8 cellular contexts compared by ENCODE assay signal in the genomic region with DNA sequence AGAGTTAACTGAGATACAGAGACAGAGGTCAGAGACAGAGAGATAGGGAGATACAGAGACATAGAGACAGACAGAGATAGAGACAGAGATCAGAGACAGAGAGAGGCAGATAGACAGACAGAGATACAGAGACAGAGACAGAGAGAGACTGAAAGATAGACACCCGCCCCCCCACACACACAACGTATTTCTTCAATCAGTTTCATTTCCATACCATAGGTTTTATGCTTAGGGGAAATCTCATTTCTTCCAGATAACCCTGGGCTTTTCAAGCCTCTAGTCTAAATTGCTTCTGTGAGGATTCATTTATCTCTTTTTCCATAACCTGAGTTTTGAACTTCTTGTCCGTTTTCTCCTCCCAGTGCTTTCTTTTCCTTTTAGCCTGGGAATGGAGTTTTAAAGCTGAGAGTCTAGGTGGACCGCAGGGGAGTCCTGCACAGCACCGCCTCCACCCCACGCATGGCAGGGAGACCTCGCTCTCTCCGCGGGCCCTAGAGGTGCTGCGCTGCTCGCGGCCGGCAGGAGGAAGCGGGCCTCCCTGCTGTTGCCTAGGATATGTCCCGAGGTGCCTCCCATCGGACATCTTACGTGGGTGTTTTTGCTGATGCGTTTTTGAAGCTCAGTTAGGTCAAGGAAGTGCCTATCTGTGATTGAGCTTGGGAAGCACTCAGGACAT.
DNase-seq lines count a peak whose midpoint lies in the region; ATAC-seq, FAIRE-seq and TF ChIP-seq lines count a peak whose summit lies in the region.

No MANE protein-coding gene starts in this region.

- peak; percentile 54 for DNase-seq in A673 (ENCODE audit: low spot score)
- DNase-seq in GM12891 (ENCODE audit: insufficient read length, low spot score): peak; percentile 35
- DNase-seq in NCI-H510A (lab: John Stamatoyannopoulos, UW): peak; percentile 50
- peak; percentile 45 for DNase-seq in activated T-cell treated with anti-CD3 and anti-CD28 coated beads for 48 hours (ENCODE audit: low read depth)
- peak; percentile 43 for DNase-seq in fibroblast of the aortic adventitia (ENCODE audit: low read depth)
- DNase-seq in neuronal stem cell (ENCODE audit: low spot score): no peak
- DNase-seq in G401 (ENCODE audit: low spot score): no peak

- H3K36me3 ChIP-seq in A673 (ENCODE audit: insufficient read depth, low read length, poor library complexity, severe bottlenecking): no peaks in the 10 kb centered on the region
- no peaks in the 10 kb centered on the region for H3K36me3 ChIP-seq in neuronal stem cell (replicated peaks in 1 of 2; ENCODE audit: control insufficient read depth in 2 of 2, insufficient read depth in 2 of 2, low read length in 2 of 2)

- no peak overlapping the region for H2BK15ac ChIP-seq in neuronal stem cell (ENCODE audit: low read length)

- H3K23ac ChIP-seq in neuronal stem cell (ENCODE audit: low read depth, low read length, poor library complexity): no peak overlapping the region

- no peak overlapping the region for H2BK5ac ChIP-seq in neuronal stem cell (ENCODE audit: low read length)

- no peak overlapping the region for H4K91ac ChIP-seq in neuronal stem cell (ENCODE audit: low read depth, low read length, poor library complexity)

- no peaks in the 10 kb centered on the region for H3K79me1 ChIP-seq in neuronal stem cell (ENCODE audit: low read depth, low read length)

- H3K4me2 ChIP-seq in neuronal stem cell (ENCODE audit: insufficient read depth, low read length, poor library complexity, severe bottlenecking): peak overlapping the region; percentile 35

- no peaks in the 10 kb centered on the region for H3K4me1 ChIP-seq in A673 (ENCODE audit: insufficient read depth, low read length, poor library complexity, severe bottlenecking)
- peaks cover 0 to 3% of the 10 kb centered on the region in 2 donors for H3K4me1 ChIP-seq in neuronal stem cell (ENCODE audit: control insufficient read depth in 2 of 2, insufficient read depth in 1 of 2, low read depth in 1 of 2, low read length in 2 of 2)

- peak overlapping the region; percentile 85 for H2AFZ ChIP-seq in neuronal stem cell (ENCODE audit: low read length)

- H3K27me3 ChIP-seq in A673 (replicated peaks; ENCODE audit: insufficient read depth, low read depth, low read length, poor library complexity): peaks cover 19% of the 10 kb centered on the region
- H3K27me3 ChIP-seq in neuronal stem cell (ENCODE audit: control insufficient read depth in 3 of 3, insufficient read depth in 3 of 3, low read depth in 1 of 3, low read length in 3 of 3): peaks cover 0 to 26% (median 11%) of the 10 kb centered on the region in 3 experiments

- TF ChIP-seq POLR2A in GM12891 (IDR thresholded peaks at IDR 0.05; ENCODE audit: low read depth, low read length): no peak

- no CpG with 5 or more reads among the region's 18 CpGs for WGBS in neuronal stem cell (ENCODE audit: extremely low coverage in 2 of 2, insufficient read length in 2 of 2, insufficient replicate concordance in 1 of 2), 2 donors

- H4K8ac ChIP-seq in neuronal stem cell (ENCODE audit: low read depth, low read length): no peak overlapping the region

- in situ Hi-C loops in G401 (cut with HindIII; ENCODE audit: low sequenced_read_pairs): no loop called here

- no peak overlapping the region for H2BK120ac ChIP-seq in neuronal stem cell (ENCODE audit: low read depth, low read length)

- no peak overlapping the region for H2BK12ac ChIP-seq in neuronal stem cell (ENCODE audit: low read length)

- H3K9ac ChIP-seq in neuronal stem cell (ENCODE audit: low read depth, low read length, poor library complexity): no peak overlapping the region

- CTCF ChIA-PET in A673 (lab: Charles Lee): interaction anchor here (0.7 to 1.2 kb wide), 3 partner anchors 13 to 1155 kb away, joined by 3 to 5 read pairs (median 4); no protein-coding TSS in a partner anchor

- H3K4me3 ChIP-seq in A673 (ENCODE audit: low read depth, low read length, poor library complexity, severe bottlenecking): peak overlapping the region; percentile 28
- peak overlapping the region; percentile 53 for H3K4me3 ChIP-seq in fibroblast of the aortic adventitia (ENCODE audit: low read depth, low read length)
- peak overlapping the region; percentile 6 to 71 for H3K4me3 ChIP-seq in neuronal stem cell (ENCODE audit: low read length in 2 of 2)

- peak; percentile 54 for FAIRE-seq in GM12891 (lab: Jason Lieb, UNC)

- no peak overlapping the region for H2AK5ac ChIP-seq in neuronal stem cell (ENCODE audit: low read depth, low read length)

- no peak overlapping the region for H3K18ac ChIP-seq in neuronal stem cell (ENCODE audit: low read length)

- no peak overlapping the region for H3K4ac ChIP-seq in neuronal stem cell (ENCODE audit: low read length)

- POLR2A ChIA-PET in A673 (lab: Charles Lee; ENCODE audit: low non-redundant PET): no interaction called here

- H3K27ac ChIP-seq in A673 (ENCODE audit: low read depth, low read length, poor library complexity, severe bottlenecking) (no peak overlapping the region), neuronal stem cell (replicated peaks; ENCODE audit: low read length) (no peak overlapping the region)

- H3K14ac ChIP-seq in neuronal stem cell (ENCODE audit: low read length): no peak overlapping the region

- TF ChIP-seq CTCF in A673 (conservative IDR thresholded peaks at IDR 0.05; ENCODE audit: low read depth, low read length): no peak
- peak; percentile 59 for TF ChIP-seq CTCF in fibroblast of the aortic adventitia (IDR thresholded peaks at IDR 0.05; ENCODE audit: insufficient read depth, low read length)

- BruUV-seq in A673 (replicated peaks; lab: Mats Ljungman, UMichigan): no TSS peak

- intact Hi-C loops in A673 (cut with micrococcal nuclease; ENCODE audit: unreplicated experiment): loop anchor here (5.0 kb wide), 1 partner anchor 480 kb away; no protein-coding TSS in a partner anchor

- ATAC-seq in HG02763 (IDR thresholded peaks at IDR 0.05; ENCODE audit: unreplicated experiment): peak; percentile 67

- no peaks in the 10 kb centered on the region for H3K9me3 ChIP-seq in A673 (ENCODE audit: low read depth, low read length, poor library complexity, severe bottlenecking)
- H3K9me3 ChIP-seq in neuronal stem cell (replicated peaks in 1 of 2; ENCODE audit: control insufficient read depth in 2 of 2, insufficient read depth in 1 of 2, low read depth in 1 of 2, low read length in 2 of 2): no peaks in the 10 kb centered on the region

TF ChIP-seq in GM12891, 5 proteins besides CTCF, POLR2A, EP300 and RAD21:
- TF ChIP-seq TAF1 (IDR thresholded peaks at IDR 0.05; ENCODE audit: low read depth, low read length): no peak

Comparison
In these comparisons a context has a peak if more than half of its experiments do, and no peak if none do; other contexts are left out.
1. DNase-seq: peak in A673 (single experiment), GM12891 (single experiment), NCI-H510A (single experiment), activated T-cell treated with anti-CD3 and anti-CD28 coated beads for 48 hours (single experiment) and fibroblast of the aortic adventitia (single experiment); none in neuronal stem cell (single experiment) and G401 (single experiment).
2. Peak in every context shown above with its lines, with median percentiles within 50 percentile points of each other: H3K4me3 ChIP-seq.